8 cellular contexts compared by ENCODE assay signal in genomic region chr6:34132486-34133185, GRCh38. TPM values are rescaled to one million over a fixed set of nuclear protein-coding genes. Genes with fewer than 3 reads are reported as not detected.
A peak's percentile ranks its signal among the peaks of the same experiment; 100 is the strongest.
DNase-seq lines count a peak whose midpoint lies in the region; ATAC-seq and TF ChIP-seq lines count a peak whose summit lies in the region.
"Had no signal": no experiment of that assay in that cellular context is flagged by ENCODE, and none has a peak within 500 bp of the region (broad histone marks: within the 10 kb centered on the region; RNA-seq: fewer than 3 reads in every experiment).

No MANE protein-coding gene starts in this region.

- peaks cover 29% of the 10 kb centered on the region for H3K27me3 Mint-ChIP-seq in activated naive CD4-positive, alpha-beta T cell treated with anti-CD3 and anti-CD28 coated beads, Interleukin-2, amount 50 U/mL, for 24 hours

- TF ChIP-seq POLR2A in NB4 (IDR thresholded peaks at IDR 0.05; ENCODE audit: extremely low read depth, insufficient read length), result no peak
- no peak for TF ChIP-seq POLR2A in esophagus muscularis mucosa (IDR thresholded peaks at IDR 0.05; ENCODE audit: low read depth)

- H3K27me3 ChIP-seq in esophagus muscularis mucosa, result peaks cover 0 to 92% (median 10%) of the 10 kb centered on the region in 4 donors

- no peaks in the 10 kb centered on the region for H3K4me1 Mint-ChIP-seq in activated naive CD4-positive, alpha-beta T cell treated with anti-CD3 and anti-CD28 coated beads, Interleukin-2, amount 50 U/mL, for 24 hours

- WGBS in esophagus muscularis mucosa, result 49% methylated on average over 18 of the region's 20 CpGs

- ATAC-seq in GM21717 (IDR thresholded peaks at IDR 0.05; ENCODE audit: unreplicated experiment), result no peak
- ATAC-seq: right cardiac atrium had no signal

- no peak overlapping the region for H3K27ac ChIP-seq in esophagus muscularis mucosa (replicated peaks in 1 of 4)

- TF ChIP-seq EP300 in esophagus muscularis mucosa (IDR thresholded peaks at IDR 0.05), result no peak

- peaks cover 4% of the 10 kb centered on the region for H3K9me3 Mint-ChIP-seq in activated naive CD4-positive, alpha-beta T cell treated with anti-CD3 and anti-CD28 coated beads, Interleukin-2, amount 50 U/mL, for 24 hours

- H3K4me1 ChIP-seq in esophagus muscularis mucosa, result no peaks in the 10 kb centered on the region

- no peaks in the 10 kb centered on the region for H3K36me3 Mint-ChIP-seq in activated naive CD4-positive, alpha-beta T cell treated with anti-CD3 and anti-CD28 coated beads, Interleukin-2, amount 50 U/mL, for 24 hours

- intact Hi-C loops in esophagus muscularis mucosa (cut with DNase I), result no loop called here

- H3K27ac Mint-ChIP-seq in activated naive CD4-positive, alpha-beta T cell treated with anti-CD3 and anti-CD28 coated beads, Interleukin-2, amount 50 U/mL, for 24 hours, result peak overlapping the region; percentile 24

- DNase-seq in GM19240 (ENCODE audit: insufficient read length, low spot score) (peak; percentile 40), NB4 (ENCODE audit: low read depth) (peak; percentile 64), midbrain (lab: John Stamatoyannopoulos, UW) (peak; percentile 11), esophagus muscularis mucosa (ENCODE audit: extremely low spot score) (no peak), NCI-H2029 treated with DMSO at 0.1 percent for 48 hours (lab: John Stamatoyannopoulos, UW) (no peak)

- TF ChIP-seq CTCF in NB4 (IDR thresholded peaks at IDR 0.05; ENCODE audit: low read depth, low read length) (no peak), esophagus muscularis mucosa (IDR thresholded peaks at IDR 0.05) (no peak)

- no peaks in the 10 kb centered on the region for H3K36me3 ChIP-seq in esophagus muscularis mucosa

- H3K4me3 Mint-ChIP-seq in activated naive CD4-positive, alpha-beta T cell treated with anti-CD3 and anti-CD28 coated beads, Interleukin-2, amount 50 U/mL, for 24 hours, result no peak overlapping the region

- H3K4me3 ChIP-seq in NB4 (ENCODE audit: low read depth, low read length) (no peak overlapping the region), esophagus muscularis mucosa (no peak overlapping the region)

- no peaks in the 10 kb centered on the region for H3K9me3 ChIP-seq in esophagus muscularis mucosa

RNA-seq across cellular contexts. Expression of gene GRM4, which starts 13.3 kb away (rescaled TPM):
- not detected for total RNA-seq in esophagus muscularis mucosa
- total RNA-seq: right cardiac atrium had no signal

Comparison
In these comparisons a context has a peak if more than half of its experiments do, and no peak if none do; other contexts are left out.
1. DNase-seq: peak in GM19240 (single experiment), NB4 (single experiment) and midbrain (single experiment); none in esophagus muscularis mucosa (single experiment) and NCI-H2029 treated with DMSO at 0.1 percent for 48 hours (single experiment).